In the genomic region with DNA sequence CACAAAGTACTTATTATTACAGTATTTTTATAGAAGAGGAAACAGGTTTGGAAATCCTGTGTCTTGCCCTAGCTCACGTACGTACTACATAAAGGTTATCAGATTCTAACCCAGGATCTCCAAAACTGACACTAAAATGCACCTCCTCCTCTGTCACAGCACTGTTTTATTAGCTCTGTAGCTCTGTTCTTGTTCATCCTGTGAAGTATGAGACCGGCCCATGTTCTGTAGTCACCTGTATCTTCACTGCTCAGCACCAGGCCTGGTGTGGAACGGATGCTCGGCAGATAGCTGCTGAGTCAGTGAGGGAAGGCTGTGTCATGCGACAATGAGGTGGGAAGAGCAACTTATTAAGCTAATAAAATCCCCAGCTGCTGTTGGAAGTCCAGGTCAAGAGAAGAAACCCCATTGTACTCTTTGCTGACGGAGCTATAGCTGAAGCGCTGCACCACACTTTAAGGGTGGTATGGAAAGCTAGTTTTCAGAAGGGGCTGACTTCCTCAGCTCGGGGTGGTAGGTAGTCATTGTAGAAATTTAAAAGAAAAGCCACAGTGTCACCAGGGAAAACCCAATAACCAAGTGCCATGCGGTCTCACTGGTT, we compare ENCODE assay signal across 3 cellular contexts.
TF ChIP-seq lines count a peak whose summit lies in the region.

No MANE protein-coding gene starts in this region.

TF ChIP-seq in A549, 52 proteins besides CTCF, POLR2A, EP300 and RAD21:
- TF ChIP-seq MAFK (IDR thresholded peaks at IDR 0.05; ENCODE audit: partially characterized antibody) = peak; percentile 63
- TF ChIP-seq, protein P1, sequence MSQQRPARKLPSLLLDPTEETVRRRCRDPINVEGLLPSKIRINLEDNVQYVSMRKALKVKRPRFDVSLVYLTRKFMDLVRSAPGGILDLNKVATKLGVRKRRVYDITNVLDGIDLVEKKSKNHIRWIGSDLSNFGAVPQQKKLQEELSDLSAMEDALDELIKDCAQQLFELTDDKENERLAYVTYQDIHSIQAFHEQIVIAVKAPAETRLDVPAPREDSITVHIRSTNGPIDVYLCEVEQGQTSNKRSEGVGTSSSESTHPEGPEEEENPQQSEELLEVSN (IDR thresholded peaks at IDR 0.05; ENCODE audit: borderline replicate concordance, low read depth) = no peak

TF ChIP-seq in GM12891, 5 proteins besides CTCF, POLR2A, EP300 and RAD21:
- no peak for TF ChIP-seq SPI1 (IDR thresholded peaks at IDR 0.05; ENCODE audit: low read depth, low read length)
- TF ChIP-seq TAF1 (IDR thresholded peaks at IDR 0.05; ENCODE audit: low read depth, low read length) = no peak

TF ChIP-seq in GM12878, 131 proteins besides CTCF, POLR2A, EP300 and RAD21 (continues in another document):
- TF ChIP-seq WRNIP1 (IDR thresholded peaks at IDR 0.05; ENCODE audit: borderline replicate concordance, low read depth, low read length) (no peak), NFIC (IDR thresholded peaks at IDR 0.05; ENCODE audit: low read depth, low read length) (no peak), SREBF1 (IDR thresholded peaks at IDR 0.05; ENCODE audit: low read length) (no peak), MYC (IDR thresholded peaks at IDR 0.05; ENCODE audit: insufficient read depth, insufficient read length, insufficient replicate concordance, low read length, severe bottlenecking) (no peak), SMC3 (IDR thresholded peaks at IDR 0.05; ENCODE audit: borderline replicate concordance, low read length) (no peak), MEF2B (IDR thresholded peaks at IDR 0.05; ENCODE audit: partially characterized antibody, poor library complexity, severe bottlenecking) (no peak), ATF7 (IDR thresholded peaks at IDR 0.05; ENCODE audit: low read depth) (peak; percentile 18; the same call in 1 of the 2 replicates), SREBF2 (IDR thresholded peaks at IDR 0.05; ENCODE audit: low read length) (no peak), NFYA (IDR thresholded peaks at IDR 0.05; ENCODE audit: borderline replicate concordance, low read depth, low read length) (no peak), DPF2 (IDR thresholded peaks at IDR 0.05) (peak; percentile 33; the same call in 1 of the 2 replicates), FOS (IDR thresholded peaks at IDR 0.05; ENCODE audit: borderline replicate concordance, extremely low read depth, insufficient read length) (no peak), POU2F2 (IDR thresholded peaks at IDR 0.05; ENCODE audit: borderline replicate concordance, low read depth, low read length) (no peak), RCOR1 (conservative IDR thresholded peaks at IDR 0.05; ENCODE audit: low read depth, low read length) (no peak), RAD51 (IDR thresholded peaks at IDR 0.05) (no peak), ZZZ3 (IDR thresholded peaks at IDR 0.05; ENCODE audit: control insufficient read depth, insufficient read length, low read depth) (no peak), ZNF384 (IDR thresholded peaks at IDR 0.05; ENCODE audit: borderline replicate concordance, low read depth, low read length) (no peak), IKZF2 (IDR thresholded peaks at IDR 0.05) (peak; percentile 39 to 41; a peak in 2 of 4 replicates), SMAD1 (IDR thresholded peaks at IDR 0.05; ENCODE audit: low read depth, partially characterized antibody) (no peak), JUND (IDR thresholded peaks at IDR 0.05; ENCODE audit: low read depth, low read length) (no peak), BACH1 (IDR thresholded peaks at IDR 0.05; ENCODE audit: borderline replicate concordance) (peak; percentile 99), KLF5 (IDR thresholded peaks at IDR 0.05; ENCODE audit: partially characterized antibody) (no peak), CBFB (IDR thresholded peaks at IDR 0.05; ENCODE audit: low read depth) (no peak)
- TF ChIP-seq, protein P2, sequence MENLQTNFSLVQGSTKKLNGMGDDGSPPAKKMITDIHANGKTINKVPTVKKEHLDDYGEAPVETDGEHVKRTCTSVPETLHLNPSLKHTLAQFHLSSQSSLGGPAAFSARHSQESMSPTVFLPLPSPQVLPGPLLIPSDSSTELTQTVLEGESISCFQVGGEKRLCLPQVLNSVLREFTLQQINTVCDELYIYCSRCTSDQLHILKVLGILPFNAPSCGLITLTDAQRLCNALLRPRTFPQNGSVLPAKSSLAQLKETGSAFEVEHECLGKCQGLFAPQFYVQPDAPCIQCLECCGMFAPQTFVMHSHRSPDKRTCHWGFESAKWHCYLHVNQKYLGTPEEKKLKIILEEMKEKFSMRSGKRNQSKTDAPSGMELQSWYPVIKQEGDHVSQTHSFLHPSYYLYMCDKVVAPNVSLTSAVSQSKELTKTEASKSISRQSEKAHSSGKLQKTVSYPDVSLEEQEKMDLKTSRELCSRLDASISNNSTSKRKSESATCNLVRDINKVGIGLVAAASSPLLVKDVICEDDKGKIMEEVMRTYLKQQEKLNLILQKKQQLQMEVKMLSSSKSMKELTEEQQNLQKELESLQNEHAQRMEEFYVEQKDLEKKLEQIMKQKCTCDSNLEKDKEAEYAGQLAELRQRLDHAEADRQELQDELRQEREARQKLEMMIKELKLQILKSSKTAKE (IDR thresholded peaks at IDR 0.05; ENCODE audit: low read depth, poor library complexity, severe bottlenecking) = no peak
- TF ChIP-seq, protein P3, sequence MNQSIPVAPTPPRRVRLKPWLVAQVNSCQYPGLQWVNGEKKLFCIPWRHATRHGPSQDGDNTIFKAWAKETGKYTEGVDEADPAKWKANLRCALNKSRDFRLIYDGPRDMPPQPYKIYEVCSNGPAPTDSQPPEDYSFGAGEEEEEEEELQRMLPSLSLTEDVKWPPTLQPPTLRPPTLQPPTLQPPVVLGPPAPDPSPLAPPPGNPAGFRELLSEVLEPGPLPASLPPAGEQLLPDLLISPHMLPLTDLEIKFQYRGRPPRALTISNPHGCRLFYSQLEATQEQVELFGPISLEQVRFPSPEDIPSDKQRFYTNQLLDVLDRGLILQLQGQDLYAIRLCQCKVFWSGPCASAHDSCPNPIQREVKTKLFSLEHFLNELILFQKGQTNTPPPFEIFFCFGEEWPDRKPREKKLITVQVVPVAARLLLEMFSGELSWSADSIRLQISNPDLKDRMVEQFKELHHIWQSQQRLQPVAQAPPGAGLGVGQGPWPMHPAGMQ (IDR thresholded peaks at IDR 0.05; ENCODE audit: borderline replicate concordance) = no peak
- TF ChIP-seq, protein P4, sequence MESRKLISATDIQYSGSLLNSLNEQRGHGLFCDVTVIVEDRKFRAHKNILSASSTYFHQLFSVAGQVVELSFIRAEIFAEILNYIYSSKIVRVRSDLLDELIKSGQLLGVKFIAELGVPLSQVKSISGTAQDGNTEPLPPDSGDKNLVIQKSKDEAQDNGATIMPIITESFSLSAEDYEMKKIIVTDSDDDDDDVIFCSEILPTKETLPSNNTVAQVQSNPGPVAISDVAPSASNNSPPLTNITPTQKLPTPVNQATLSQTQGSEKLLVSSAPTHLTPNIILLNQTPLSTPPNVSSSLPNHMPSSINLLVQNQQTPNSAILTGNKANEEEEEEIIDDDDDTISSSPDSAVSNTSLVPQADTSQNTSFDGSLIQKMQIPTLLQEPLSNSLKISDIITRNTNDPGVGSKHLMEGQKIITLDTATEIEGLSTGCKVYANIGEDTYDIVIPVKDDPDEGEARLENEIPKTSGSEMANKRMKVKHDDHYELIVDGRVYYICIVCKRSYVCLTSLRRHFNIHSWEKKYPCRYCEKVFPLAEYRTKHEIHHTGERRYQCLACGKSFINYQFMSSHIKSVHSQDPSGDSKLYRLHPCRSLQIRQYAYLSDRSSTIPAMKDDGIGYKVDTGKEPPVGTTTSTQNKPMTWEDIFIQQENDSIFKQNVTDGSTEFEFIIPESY (IDR thresholded peaks at IDR 0.05) = 0 out of 2 replicates have a peak, but pooled peaks have one; percentile 28
- TF ChIP-seq, protein P5, sequence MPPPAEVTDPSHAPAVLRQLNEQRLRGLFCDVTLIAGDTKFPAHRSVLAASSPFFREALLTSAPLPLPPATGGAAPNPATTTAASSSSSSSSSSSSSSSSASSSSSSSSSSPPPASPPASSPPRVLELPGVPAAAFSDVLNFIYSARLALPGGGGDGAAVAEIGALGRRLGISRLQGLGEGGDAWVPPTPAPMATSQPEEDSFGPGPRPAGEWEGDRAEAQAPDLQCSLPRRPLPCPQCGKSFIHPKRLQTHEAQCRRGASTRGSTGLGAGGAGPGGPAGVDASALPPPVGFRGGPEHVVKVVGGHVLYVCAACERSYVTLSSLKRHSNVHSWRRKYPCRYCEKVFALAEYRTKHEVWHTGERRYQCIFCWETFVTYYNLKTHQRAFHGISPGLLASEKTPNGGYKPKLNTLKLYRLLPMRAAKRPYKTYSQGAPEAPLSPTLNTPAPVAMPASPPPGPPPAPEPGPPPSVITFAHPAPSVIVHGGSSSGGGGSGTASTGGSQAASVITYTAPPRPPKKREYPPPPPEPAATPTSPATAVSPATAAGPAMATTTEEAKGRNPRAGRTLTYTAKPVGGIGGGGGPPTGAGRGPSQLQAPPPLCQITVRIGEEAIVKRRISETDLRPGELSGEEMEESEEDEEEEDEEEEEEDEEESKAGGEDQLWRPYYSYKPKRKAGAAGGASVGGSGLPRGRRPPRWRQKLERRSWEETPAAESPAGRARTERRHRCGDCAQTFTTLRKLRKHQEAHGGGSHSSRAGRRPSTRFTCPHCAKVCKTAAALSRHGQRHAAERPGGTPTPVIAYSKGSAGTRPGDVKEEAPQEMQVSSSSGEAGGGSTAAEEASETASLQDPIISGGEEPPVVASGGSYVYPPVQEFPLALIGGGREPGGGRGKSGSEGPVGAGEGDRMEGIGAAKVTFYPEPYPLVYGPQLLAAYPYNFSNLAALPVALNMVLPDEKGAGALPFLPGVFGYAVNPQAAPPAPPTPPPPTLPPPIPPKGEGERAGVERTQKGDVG (CRISPR knock-in tag; IDR thresholded peaks at IDR 0.05) = no peak
- TF ChIP-seq, protein P6, sequence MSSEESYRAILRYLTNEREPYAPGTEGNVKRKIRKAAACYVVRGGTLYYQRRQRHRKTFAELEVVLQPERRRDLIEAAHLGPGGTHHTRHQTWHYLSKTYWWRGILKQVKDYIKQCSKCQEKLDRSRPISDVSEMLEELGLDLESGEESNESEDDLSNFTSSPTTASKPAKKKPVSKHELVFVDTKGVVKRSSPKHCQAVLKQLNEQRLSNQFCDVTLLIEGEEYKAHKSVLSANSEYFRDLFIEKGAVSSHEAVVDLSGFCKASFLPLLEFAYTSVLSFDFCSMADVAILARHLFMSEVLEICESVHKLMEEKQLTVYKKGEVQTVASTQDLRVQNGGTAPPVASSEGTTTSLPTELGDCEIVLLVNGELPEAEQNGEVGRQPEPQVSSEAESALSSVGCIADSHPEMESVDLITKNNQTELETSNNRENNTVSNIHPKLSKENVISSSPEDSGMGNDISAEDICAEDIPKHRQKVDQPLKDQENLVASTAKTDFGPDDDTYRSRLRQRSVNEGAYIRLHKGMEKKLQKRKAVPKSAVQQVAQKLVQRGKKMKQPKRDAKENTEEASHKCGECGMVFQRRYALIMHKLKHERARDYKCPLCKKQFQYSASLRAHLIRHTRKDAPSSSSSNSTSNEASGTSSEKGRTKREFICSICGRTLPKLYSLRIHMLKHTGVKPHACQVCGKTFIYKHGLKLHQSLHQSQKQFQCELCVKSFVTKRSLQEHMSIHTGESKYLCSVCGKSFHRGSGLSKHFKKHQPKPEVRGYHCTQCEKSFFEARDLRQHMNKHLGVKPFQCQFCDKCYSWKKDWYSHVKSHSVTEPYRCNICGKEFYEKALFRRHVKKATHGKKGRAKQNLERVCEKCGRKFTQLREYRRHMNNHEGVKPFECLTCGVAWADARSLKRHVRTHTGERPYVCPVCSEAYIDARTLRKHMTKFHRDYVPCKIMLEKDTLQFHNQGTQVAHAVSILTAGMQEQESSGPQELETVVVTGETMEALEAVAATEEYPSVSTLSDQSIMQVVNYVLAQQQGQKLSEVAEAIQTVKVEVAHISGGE (CRISPR knock-in tag; IDR thresholded peaks at IDR 0.05) = no peak
- TF ChIP-seq, protein P7, sequence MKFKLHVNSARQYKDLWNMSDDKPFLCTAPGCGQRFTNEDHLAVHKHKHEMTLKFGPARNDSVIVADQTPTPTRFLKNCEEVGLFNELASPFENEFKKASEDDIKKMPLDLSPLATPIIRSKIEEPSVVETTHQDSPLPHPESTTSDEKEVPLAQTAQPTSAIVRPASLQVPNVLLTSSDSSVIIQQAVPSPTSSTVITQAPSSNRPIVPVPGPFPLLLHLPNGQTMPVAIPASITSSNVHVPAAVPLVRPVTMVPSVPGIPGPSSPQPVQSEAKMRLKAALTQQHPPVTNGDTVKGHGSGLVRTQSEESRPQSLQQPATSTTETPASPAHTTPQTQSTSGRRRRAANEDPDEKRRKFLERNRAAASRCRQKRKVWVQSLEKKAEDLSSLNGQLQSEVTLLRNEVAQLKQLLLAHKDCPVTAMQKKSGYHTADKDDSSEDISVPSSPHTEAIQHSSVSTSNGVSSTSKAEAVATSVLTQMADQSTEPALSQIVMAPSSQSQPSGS (IDR thresholded peaks at IDR 0.05; ENCODE audit: low read length) = no peak
- TF ChIP-seq, protein P8, sequence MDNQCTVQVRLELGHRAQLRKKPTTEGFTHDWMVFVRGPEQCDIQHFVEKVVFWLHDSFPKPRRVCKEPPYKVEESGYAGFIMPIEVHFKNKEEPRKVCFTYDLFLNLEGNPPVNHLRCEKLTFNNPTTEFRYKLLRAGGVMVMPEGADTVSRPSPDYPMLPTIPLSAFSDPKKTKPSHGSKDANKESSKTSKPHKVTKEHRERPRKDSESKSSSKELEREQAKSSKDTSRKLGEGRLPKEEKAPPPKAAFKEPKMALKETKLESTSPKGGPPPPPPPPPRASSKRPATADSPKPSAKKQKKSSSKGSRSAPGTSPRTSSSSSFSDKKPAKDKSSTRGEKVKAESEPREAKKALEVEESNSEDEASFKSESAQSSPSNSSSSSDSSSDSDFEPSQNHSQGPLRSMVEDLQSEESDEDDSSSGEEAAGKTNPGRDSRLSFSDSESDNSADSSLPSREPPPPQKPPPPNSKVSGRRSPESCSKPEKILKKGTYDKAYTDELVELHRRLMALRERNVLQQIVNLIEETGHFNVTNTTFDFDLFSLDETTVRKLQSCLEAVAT (IDR thresholded peaks at IDR 0.05) = no peak; the same call in 1 of the 2 replicates
- TF ChIP-seq, protein P9, sequence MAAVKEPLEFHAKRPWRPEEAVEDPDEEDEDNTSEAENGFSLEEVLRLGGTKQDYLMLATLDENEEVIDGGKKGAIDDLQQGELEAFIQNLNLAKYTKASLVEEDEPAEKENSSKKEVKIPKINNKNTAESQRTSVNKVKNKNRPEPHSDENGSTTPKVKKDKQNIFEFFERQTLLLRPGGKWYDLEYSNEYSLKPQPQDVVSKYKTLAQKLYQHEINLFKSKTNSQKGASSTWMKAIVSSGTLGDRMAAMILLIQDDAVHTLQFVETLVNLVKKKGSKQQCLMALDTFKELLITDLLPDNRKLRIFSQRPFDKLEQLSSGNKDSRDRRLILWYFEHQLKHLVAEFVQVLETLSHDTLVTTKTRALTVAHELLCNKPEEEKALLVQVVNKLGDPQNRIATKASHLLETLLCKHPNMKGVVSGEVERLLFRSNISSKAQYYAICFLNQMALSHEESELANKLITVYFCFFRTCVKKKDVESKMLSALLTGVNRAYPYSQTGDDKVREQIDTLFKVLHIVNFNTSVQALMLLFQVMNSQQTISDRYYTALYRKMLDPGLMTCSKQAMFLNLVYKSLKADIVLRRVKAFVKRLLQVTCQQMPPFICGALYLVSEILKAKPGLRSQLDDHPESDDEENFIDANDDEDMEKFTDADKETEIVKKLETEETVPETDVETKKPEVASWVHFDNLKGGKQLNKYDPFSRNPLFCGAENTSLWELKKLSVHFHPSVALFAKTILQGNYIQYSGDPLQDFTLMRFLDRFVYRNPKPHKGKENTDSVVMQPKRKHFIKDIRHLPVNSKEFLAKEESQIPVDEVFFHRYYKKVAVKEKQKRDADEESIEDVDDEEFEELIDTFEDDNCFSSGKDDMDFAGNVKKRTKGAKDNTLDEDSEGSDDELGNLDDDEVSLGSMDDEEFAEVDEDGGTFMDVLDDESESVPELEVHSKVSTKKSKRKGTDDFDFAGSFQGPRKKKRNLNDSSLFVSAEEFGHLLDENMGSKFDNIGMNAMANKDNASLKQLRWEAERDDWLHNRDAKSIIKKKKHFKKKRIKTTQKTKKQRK (IDR thresholded peaks at IDR 0.05; ENCODE audit: low read depth, low read length) = no peak
